Comparison of ENCODE assay signal across 1 cellular context in genomic region chrX:45755719-45756118, GRCh38.
TF ChIP-seq lines count a peak whose summit lies in the region.

No MANE protein-coding gene starts in this region.

TF ChIP-seq in HCT116, 20 proteins besides CTCF, POLR2A, EP300 and RAD21 (continued from another document):
- no peak for TF ChIP-seq REST (IDR thresholded peaks at IDR 0.05; ENCODE audit: low read depth)
- no peak for TF ChIP-seq SIN3A (IDR thresholded peaks at IDR 0.05; ENCODE audit: low read depth)
- peak; percentile 54; the same call in 1 of the 2 replicates for TF ChIP-seq POLR2AphosphoS5 (IDR thresholded peaks at IDR 0.05; ENCODE audit: low read depth, low read length)
